19 cellular contexts compared by ENCODE assay signal in the genomic region with DNA sequence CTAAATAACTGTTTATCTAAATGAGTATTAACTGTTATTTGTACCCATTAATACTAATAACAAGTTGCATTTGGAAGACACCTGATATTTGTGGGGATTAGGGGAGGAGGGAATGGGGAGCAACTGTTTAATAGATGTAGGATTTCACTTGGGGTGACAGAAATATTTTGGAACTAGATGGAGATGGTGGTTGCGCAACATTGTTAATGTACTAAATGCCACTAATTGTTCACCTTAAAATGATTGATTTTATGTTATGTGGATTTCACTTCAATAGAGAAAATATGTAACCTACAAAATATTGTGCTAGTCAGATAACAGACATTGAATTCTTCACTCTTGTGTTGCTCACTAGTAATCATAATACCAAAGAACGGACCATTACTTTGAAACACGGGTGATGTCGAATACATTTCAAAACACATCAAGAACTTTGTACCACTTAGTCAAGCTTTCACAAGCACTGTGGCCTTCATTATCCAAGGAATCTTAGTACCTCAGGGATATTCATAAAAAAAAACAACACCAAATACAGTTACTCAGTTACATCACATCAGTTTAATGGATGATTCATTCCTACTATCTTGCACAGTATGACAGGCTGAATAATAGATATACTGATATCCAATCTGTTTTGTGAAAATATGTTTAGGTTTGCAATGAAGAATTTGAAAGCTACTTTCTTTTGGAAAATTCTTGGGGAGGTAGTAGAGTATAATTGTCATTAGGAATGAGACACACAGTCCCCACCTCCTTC.
"Had no signal": no experiment of that assay in that cellular context is flagged by ENCODE, and none has a peak within 500 bp of the region (broad histone marks: within the 10 kb centered on the region; RNA-seq: fewer than 3 reads in every experiment).

No MANE protein-coding gene starts in this region.

- H3K9me3 ChIP-seq: left lung, sigmoid colon, upper lobe of left lung had no signal

- H3K36me3 ChIP-seq: left lung, sigmoid colon, upper lobe of left lung had no signal

- H3K27ac Mint-ChIP-seq: activated CD8-positive, alpha-beta T cell treated with anti-CD3 and anti-CD28 coated beads for 36 hours; activated naive CD8-positive, alpha-beta T cell treated with anti-CD3 and anti-CD28 coated beads, Interleukin-2, amount 50 U/mL, for 24 hours; activated T-helper 1 cell treated with anti-CD3 and anti-CD28 coated beads, Interleukin-12 subunit alpha, Interleukin-12 subunit beta, Interleukin-2, Interleukin-4 antibody, amounts not matched to agents 30 ng/mL and 10 ng/mL and 1 ng/mL, durations not matched to agents 14 hours and 24 hours and 36 hours had no signal

- H3K27me3 ChIP-seq: foreskin keratinocyte, left lung, sigmoid colon, upper lobe of left lung had no signal

- H3K4me3 ChIP-seq: left lung, sigmoid colon, upper lobe of left lung had no signal

- H3K9me3 Mint-ChIP-seq: activated CD8-positive, alpha-beta T cell treated with anti-CD3 and anti-CD28 coated beads for 36 hours had no signal

- H3K27ac ChIP-seq: epithelial cell of prostate, foreskin keratinocyte, left lung, sigmoid colon, upper lobe of left lung had no signal

- ATAC-seq: activated CD8-positive, alpha-beta T cell treated with anti-CD3 and anti-CD28 coated beads for 36 hours; activated naive CD8-positive, alpha-beta T cell treated with anti-CD3 and anti-CD28 coated beads, Interleukin-2, amount 50 U/mL, for 24 hours; foreskin keratinocyte; left lung had no signal

- H3K4me1 ChIP-seq: foreskin keratinocyte, left lung, sigmoid colon, upper lobe of left lung had no signal

- H3K4me3 Mint-ChIP-seq: activated CD8-positive, alpha-beta T cell treated with anti-CD3 and anti-CD28 coated beads for 36 hours; activated naive CD8-positive, alpha-beta T cell treated with anti-CD3 and anti-CD28 coated beads, Interleukin-2, amount 50 U/mL, for 24 hours; activated T-helper 1 cell treated with anti-CD3 and anti-CD28 coated beads, Interleukin-12 subunit alpha, Interleukin-12 subunit beta, Interleukin-2, Interleukin-4 antibody, amounts not matched to agents 30 ng/mL and 10 ng/mL and 1 ng/mL, durations not matched to agents 14 hours and 24 hours and 36 hours had no signal

- H3K27me3 Mint-ChIP-seq: activated CD8-positive, alpha-beta T cell treated with anti-CD3 and anti-CD28 coated beads for 36 hours; activated naive CD8-positive, alpha-beta T cell treated with anti-CD3 and anti-CD28 coated beads, Interleukin-2, amount 50 U/mL, for 24 hours had no signal

- H3K4me1 Mint-ChIP-seq: activated naive CD8-positive, alpha-beta T cell treated with anti-CD3 and anti-CD28 coated beads, Interleukin-2, amount 50 U/mL, for 24 hours had no signal

- DNase-seq: activated CD4-positive, alpha-beta T cell treated with anti-CD3 and anti-CD28 coated beads for 4 hours; activated CD8-positive, alpha-beta memory T cell treated with anti-CD3 and anti-CD28 coated beads, Interleukin-2, amount 50 U/mL, for 4 hours; activated CD8-positive, alpha-beta T cell treated with anti-CD3 and anti-CD28 coated beads for 36 hours; activated naive CD4-positive, alpha-beta T cell; activated naive CD8-positive, alpha-beta T cell treated with anti-CD3 and anti-CD28 coated beads, Interleukin-2, amount 50 U/mL, for 24 hours; central memory CD4-positive, alpha-beta T cell; cortex of kidney; effector CD8-positive, alpha-beta T cell; foreskin keratinocyte; head of caudate nucleus; left lung; sigmoid colon; stimulated activated CD4-positive, alpha-beta T cell treated with anti-CD3 and anti-CD28 coated beads, Interleukin-12 subunit alpha, Interleukin-12 subunit beta, amount 100 ng/mL, for 4 hours; stimulated activated CD4-positive, alpha-beta T cell treated with anti-CD3 and anti-CD28 coated beads, Interleukin-2, amount 100 ng/mL, for 48 hours; stimulated activated naive CD4-positive, alpha-beta T cell treated with Interleukin-2 at 50 U/mL for 16 hours; T-helper 1 cell; upper lobe of left lung had no signal
